ENCODE assay signal across 17 cellular contexts in genomic region chr14:88470542-88471440, GRCh38.
DNase-seq lines count a peak whose midpoint lies in the region; ATAC-seq and TF ChIP-seq lines count a peak whose summit lies in the region.
"Had no signal": no experiment of that assay in that cellular context is flagged by ENCODE, and none has a peak within 500 bp of the region (broad histone marks: within the 10 kb centered on the region; RNA-seq: fewer than 3 reads in every experiment).

No MANE protein-coding gene starts in this region.

- peak; percentile 56 for ATAC-seq in Right ventricle myocardium superior (ENCODE audit: poor library complexity)
- no peak for ATAC-seq in naive thymus-derived CD8-positive, alpha-beta T cell
- ATAC-seq in stimulated activated naive CD8-positive, alpha-beta T cell treated with anti-CD3 and anti-CD28 coated beads, Interleukin-15, amount 100 ng/mL, for 72 hours = no peak
- no peak for ATAC-seq in HG02642 (IDR thresholded peaks at IDR 0.05; ENCODE audit: poor library complexity, unreplicated experiment)
- ATAC-seq: activated CD4-positive, CD25-positive, alpha-beta regulatory T cell treated with anti-CD3 and anti-CD28 coated beads, Interleukin-2, amount 50 U/mL, for 24 hours; gastroesophageal sphincter had no signal

- intact Hi-C loops in Right ventricle myocardium superior (cut with DNase I) = no loop called here
- intact Hi-C loops in cardiac septum (cut with DNase I) = no loop called here

- H3K9me3 Mint-ChIP-seq in type B pancreatic cell = no peaks in the 10 kb centered on the region
- no peaks in the 10 kb centered on the region for H3K9me3 Mint-ChIP-seq in naive thymus-derived CD8-positive, alpha-beta T cell
- H3K9me3 Mint-ChIP-seq in stimulated activated naive CD8-positive, alpha-beta T cell treated with anti-CD3 and anti-CD28 coated beads, Interleukin-15, amount 100 ng/mL, for 72 hours = no peaks in the 10 kb centered on the region
- H3K9me3 Mint-ChIP-seq: T-helper 2 cell treated with Interferon-gamma antibody and Interleukin-4, amounts not matched to agents 5 μg/mL and 100 μg/mL, for 36 hours had no signal

- DNase-seq in Right ventricle myocardium superior = no peak
- no peak for DNase-seq in cardiac septum (ENCODE audit: low spot score)
- peak; percentile 54 for DNase-seq in iris pigment epithelial cell (ENCODE audit: low read depth)
- DNase-seq in type B pancreatic cell (ENCODE audit: extremely low spot score, unreplicated experiment) = no peak
- no peak for DNase-seq in naive thymus-derived CD8-positive, alpha-beta T cell
- DNase-seq in stimulated activated naive CD8-positive, alpha-beta T cell treated with anti-CD3 and anti-CD28 coated beads, Interleukin-15, amount 100 ng/mL, for 72 hours = no peak
- DNase-seq: brain microvascular endothelial cell; CD4-positive, CD25-positive, alpha-beta regulatory T cell; effector memory CD4-positive, alpha-beta T cell; GOT3; NCI-H1417 treated with DMSO at 0.1 percent for 48 hours; retina had no signal

- peaks cover 42% of the 10 kb centered on the region for H3K36me3 Mint-ChIP-seq in type B pancreatic cell
- H3K36me3 Mint-ChIP-seq in naive thymus-derived CD8-positive, alpha-beta T cell = no peaks in the 10 kb centered on the region
- H3K36me3 Mint-ChIP-seq: CD4-positive, CD25-positive, alpha-beta regulatory T cell had no signal

- H3K27ac Mint-ChIP-seq in type B pancreatic cell = peak overlapping the region; percentile 36
- H3K27ac Mint-ChIP-seq in naive thymus-derived CD8-positive, alpha-beta T cell = no peak overlapping the region
- H3K27ac Mint-ChIP-seq in stimulated activated naive CD8-positive, alpha-beta T cell treated with anti-CD3 and anti-CD28 coated beads, Interleukin-15, amount 100 ng/mL, for 72 hours = no peak overlapping the region
- H3K27ac Mint-ChIP-seq: CD4-positive, CD25-positive, alpha-beta regulatory T cell; T-helper 2 cell treated with Interferon-gamma antibody and Interleukin-4, amounts not matched to agents 5 μg/mL and 100 μg/mL, for 36 hours had no signal

- POLR2A ChIA-PET in naive thymus-derived CD8-positive, alpha-beta T cell (lab: Charles Lee) = no interaction called here

- H3K27me3 Mint-ChIP-seq in type B pancreatic cell = no peaks in the 10 kb centered on the region
- H3K27me3 Mint-ChIP-seq in naive thymus-derived CD8-positive, alpha-beta T cell = no peaks in the 10 kb centered on the region
- no peaks in the 10 kb centered on the region for H3K27me3 Mint-ChIP-seq in stimulated activated naive CD8-positive, alpha-beta T cell treated with anti-CD3 and anti-CD28 coated beads, Interleukin-15, amount 100 ng/mL, for 72 hours

- no peaks in the 10 kb centered on the region for H3K4me1 Mint-ChIP-seq in type B pancreatic cell (ENCODE audit: unreplicated experiment)
- no peaks in the 10 kb centered on the region for H3K4me1 Mint-ChIP-seq in naive thymus-derived CD8-positive, alpha-beta T cell
- H3K4me1 Mint-ChIP-seq in stimulated activated naive CD8-positive, alpha-beta T cell treated with anti-CD3 and anti-CD28 coated beads, Interleukin-15, amount 100 ng/mL, for 72 hours = no peaks in the 10 kb centered on the region
- H3K4me1 Mint-ChIP-seq: CD4-positive, CD25-positive, alpha-beta regulatory T cell had no signal

- H3K27ac ChIP-seq in cingulate gyrus (ENCODE audit: low read depth, low read length) = peak overlapping the region; percentile 30
- H3K27ac ChIP-seq: brain microvascular endothelial cell, gastroesophageal sphincter had no signal

- no peak for TF ChIP-seq CTCF in type B pancreatic cell (conservative IDR thresholded peaks at IDR 0.05)

- no peak overlapping the region for H3K4me3 Mint-ChIP-seq in type B pancreatic cell
- no peak overlapping the region for H3K4me3 Mint-ChIP-seq in naive thymus-derived CD8-positive, alpha-beta T cell
- H3K4me3 Mint-ChIP-seq in stimulated activated naive CD8-positive, alpha-beta T cell treated with anti-CD3 and anti-CD28 coated beads, Interleukin-15, amount 100 ng/mL, for 72 hours = no peak overlapping the region
- H3K4me3 Mint-ChIP-seq: CD4-positive, CD25-positive, alpha-beta regulatory T cell; T-helper 2 cell treated with Interferon-gamma antibody and Interleukin-4, amounts not matched to agents 5 μg/mL and 100 μg/mL, for 36 hours had no signal
